11 cellular contexts compared by ENCODE assay signal in genomic region chr2:201073071-201073470, GRCh38. TPM values are rescaled to one million over a fixed set of nuclear protein-coding genes. Genes with fewer than 3 reads are reported as not detected.
A peak's percentile ranks its signal among the peaks of the same experiment; 100 is the strongest.
DNase-seq lines count a peak whose midpoint lies in the region; ATAC-seq and TF ChIP-seq lines count a peak whose summit lies in the region.
"Had no signal": no experiment of that assay in that cellular context is flagged by ENCODE, and none has a peak within 500 bp of the region (broad histone marks: within the 10 kb centered on the region; RNA-seq: fewer than 3 reads in every experiment).

No MANE protein-coding gene starts in this region.

- peak overlapping the region; percentile 55 for H3K4me3 Mint-ChIP-seq in activated CD4-positive, alpha-beta memory T cell treated with anti-CD3 and anti-CD28 coated beads, Interleukin-2, amount 10 ng/mL, durations not matched to agents 7 days and 5 days

- peak overlapping the region; percentile 87; the same call in 1 of the 2 replicates for H3K4me3 ChIP-seq in GM12864 (ENCODE audit: low read depth, low read length)
- H3K4me3 ChIP-seq in iPS-20b (ENCODE audit: low read length) = peak overlapping the region; percentile 100

- peak overlapping the region; percentile 9 for H3K27ac Mint-ChIP-seq in activated CD4-positive, alpha-beta memory T cell treated with anti-CD3 and anti-CD28 coated beads, Interleukin-2, amount 10 ng/mL, durations not matched to agents 7 days and 5 days

- peaks cover 3% of the 10 kb centered on the region for H3K36me3 Mint-ChIP-seq in activated CD4-positive, alpha-beta memory T cell treated with anti-CD3 and anti-CD28 coated beads, Interleukin-2, amount 10 ng/mL, durations not matched to agents 7 days and 5 days (ENCODE audit: low read depth)

- POLR2A ChIA-PET in activated CD4-positive, alpha-beta memory T cell treated with anti-CD3 and anti-CD28 coated beads, Interleukin-2, amount 10 ng/mL, durations not matched to agents 7 days and 5 days (lab: Charles Lee) = interaction anchor here (0.9 to 6.1 kb wide), 9 partner anchors 38 to 360 kb away, joined by 3 to 105 read pairs (median 4); partner anchors contain the start of genes CFLAR, CLK1 and ORC2

- H3K4me1 ChIP-seq in iPS-20b (ENCODE audit: insufficient read depth, low read length) = no peaks in the 10 kb centered on the region

- no peaks in the 10 kb centered on the region for H3K9me3 Mint-ChIP-seq in activated CD4-positive, alpha-beta memory T cell treated with anti-CD3 and anti-CD28 coated beads, Interleukin-2, amount 10 ng/mL, durations not matched to agents 7 days and 5 days

- no peak for ATAC-seq in GM18861 (IDR thresholded peaks at IDR 0.05; ENCODE audit: unreplicated experiment)
- no peak for ATAC-seq in GM19328 (IDR thresholded peaks at IDR 0.05; ENCODE audit: unreplicated experiment)

- DNase-seq in GM12864 (ENCODE audit: low read depth) (no peak), SW 1271 (lab: John Stamatoyannopoulos, UW) (no peak)
- DNase-seq in activated CD4-positive, alpha-beta memory T cell treated with anti-CD3 and anti-CD28 coated beads, Interleukin-2, amount 10 ng/mL, durations not matched to agents 7 days and 5 days = no peak
- DNase-seq in stimulated activated CD4-positive, alpha-beta T cell treated with anti-CD3 and anti-CD28 coated beads, Interleukin-1b, Interleukin-23, amount 100 ng/mL, for 48 hours = no peak
- DNase-seq: dermis blood vessel endothelial cell; stimulated activated CD4-positive, alpha-beta T cell treated with anti-CD3 and anti-CD28 coated beads, Interleukin-12 subunit alpha, Interleukin-12 subunit beta, amount 100 ng/mL, for 4 hours had no signal

- TF ChIP-seq CTCF in 22Rv1 (IDR thresholded peaks at IDR 0.05) (no peak), GM12864 (IDR thresholded peaks at IDR 0.05; ENCODE audit: low read depth, low read length, missing control alignments) (no peak)

- no peaks in the 10 kb centered on the region for H3K27me3 ChIP-seq in iPS-20b (ENCODE audit: insufficient read depth, low read length)
- H3K27me3 ChIP-seq: tibial nerve had no signal

- no peaks in the 10 kb centered on the region for H3K9me3 ChIP-seq in iPS-20b (ENCODE audit: insufficient read depth, low read depth, low read length)
- H3K9me3 ChIP-seq: tibial nerve had no signal

- H3K27ac ChIP-seq in 22Rv1 = peak overlapping the region; percentile 88; the same call in 1 of the 2 replicates
- no peak overlapping the region for H3K27ac ChIP-seq in iPS-20b (ENCODE audit: low read length)

- peaks cover 50% of the 10 kb centered on the region for H3K4me1 Mint-ChIP-seq in activated CD4-positive, alpha-beta memory T cell treated with anti-CD3 and anti-CD28 coated beads, Interleukin-2, amount 10 ng/mL, durations not matched to agents 7 days and 5 days

- H3K36me3 ChIP-seq in iPS-20b (ENCODE audit: insufficient read depth, low read depth, low read length) = no peaks in the 10 kb centered on the region
- H3K36me3 ChIP-seq: tibial nerve had no signal

- no peaks in the 10 kb centered on the region for H3K27me3 Mint-ChIP-seq in activated CD4-positive, alpha-beta memory T cell treated with anti-CD3 and anti-CD28 coated beads, Interleukin-2, amount 10 ng/mL, durations not matched to agents 7 days and 5 days

- peak overlapping the region; percentile 98; the same call in 1 of the 2 replicates for H3K9ac ChIP-seq in iPS-20b (ENCODE audit: low read depth, low read length)

- CTCF ChIA-PET in activated CD4-positive, alpha-beta memory T cell treated with anti-CD3 and anti-CD28 coated beads, Interleukin-2, amount 10 ng/mL, durations not matched to agents 7 days and 5 days (lab: Charles Lee) = interaction anchor here (0.9 to 5.4 kb wide), 4 partner anchors 43 to 159 kb away, joined by 3 to 47 read pairs (median 4); partner anchors contain the start of gene CFLAR

RNA-seq across cellular contexts. Expression of gene NDUFB3, which starts 1.3 kb away (rescaled TPM):
- 100 to 1,000 TPM; 133 to 135 TPM for total RNA-seq in activated CD4-positive, alpha-beta memory T cell treated with anti-CD3 and anti-CD28 coated beads, Interleukin-2, amount 10 ng/mL, durations not matched to agents 7 days and 5 days

RNA-seq across cellular contexts. Expression of gene HYCC2, which starts 1.6 kb away (rescaled TPM):
- 10 to 100 TPM; 27.9 to 31.9 TPM for total RNA-seq in activated CD4-positive, alpha-beta memory T cell treated with anti-CD3 and anti-CD28 coated beads, Interleukin-2, amount 10 ng/mL, durations not matched to agents 7 days and 5 days

RNA-seq across cellular contexts. Expression of gene CFLAR, which starts 42.9 kb away (rescaled TPM):
- 100 to 1,000 TPM; 192 to 196 TPM for total RNA-seq in activated CD4-positive, alpha-beta memory T cell treated with anti-CD3 and anti-CD28 coated beads, Interleukin-2, amount 10 ng/mL, durations not matched to agents 7 days and 5 days
